16 cellular contexts compared by ENCODE assay signal in genomic region chr2:4653989-4654388, GRCh38.
"Had no signal": no experiment of that assay in that cellular context is flagged by ENCODE, and none has a peak within 500 bp of the region (broad histone marks: within the 10 kb centered on the region; RNA-seq: fewer than 3 reads in every experiment).

No MANE protein-coding gene starts in this region.

- ATAC-seq: activated T-cell treated with anti-CD3 and anti-CD28 coated beads, Interleukin-2, amount 50 U/mL, for 4 hours; esophagus mucosa; natural killer cell; psoas muscle; sciatic nerve; stimulated activated naive B cell treated with anti-CD40 and anti-IgM and Interleukin-4, amounts not matched to agents 10 μg/mL and 1 μg/mL and 100 μg/mL, for 72 hours had no signal

- H3K27me3 ChIP-seq: tibial nerve had no signal

- H3K27ac ChIP-seq: psoas muscle, tibial nerve had no signal

- H3K9me3 ChIP-seq: psoas muscle, tibial nerve had no signal

- H3K4me1 ChIP-seq: psoas muscle, tibial nerve had no signal

- H3K36me3 ChIP-seq: tibial nerve had no signal

- DNase-seq: activated CD4-positive, alpha-beta T cell treated with anti-CD3 and anti-CD28 coated beads, Interleukin-2, amount 50 U/mL, for 4 hours; activated gamma-delta T cell; activated T-cell treated with anti-CD3 and anti-CD28 coated beads, Interleukin-2, amount 50 U/mL, for 4 hours; amygdala; dermis blood vessel endothelial cell; glutamatergic neuron; immature natural killer cell; natural killer cell; psoas muscle; stimulated activated CD4-positive, alpha-beta T cell treated with anti-CD3 and anti-CD28 coated beads, Interleukin-2, amount 100 ng/mL, for 24 hours; stimulated activated naive B cell treated with anti-CD40 and anti-IgM and Interleukin-4, amounts not matched to agents 10 μg/mL and 1 μg/mL and 100 μg/mL, for 72 hours had no signal

- H3K4me3 ChIP-seq: lung, psoas muscle, tibial nerve had no signal

- FAIRE-seq: TTC549 had no signal
